1 cellular context compared by ENCODE assay signal in genomic region chr3:53299611-53300023, GRCh38.
TF ChIP-seq lines count a peak whose summit lies in the region.

No MANE protein-coding gene starts in this region.

TF ChIP-seq in H1, 55 proteins besides CTCF, POLR2A, EP300 and RAD21:
- TF ChIP-seq CEBPB (IDR thresholded peaks at IDR 0.05; ENCODE audit: low read depth, low read length): peak; percentile 78
